1 cellular context compared by ENCODE assay signal in the genomic region with DNA sequence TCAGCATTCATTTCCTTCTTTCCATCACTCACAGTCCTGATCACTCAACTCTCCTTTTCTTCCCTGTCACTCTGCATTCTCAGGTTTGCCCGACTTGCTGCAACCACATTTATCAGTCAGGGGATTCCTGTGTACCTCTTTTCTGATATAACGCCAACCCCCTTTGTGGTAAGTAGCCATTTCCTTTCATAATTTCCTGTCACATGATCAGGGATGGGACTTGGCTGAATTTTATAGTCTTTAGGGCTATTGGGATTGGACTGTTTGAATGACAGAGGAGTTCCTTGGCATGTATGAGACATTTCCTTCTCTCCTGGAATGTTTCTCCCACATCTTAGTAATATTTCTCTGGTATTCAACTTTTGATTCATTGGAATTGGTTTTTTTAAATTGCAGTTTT.
TF ChIP-seq lines count a peak whose summit lies in the region.

No MANE protein-coding gene starts in this region.

TF ChIP-seq in GM12878, 131 proteins besides CTCF, POLR2A, EP300 and RAD21:
- TF ChIP-seq, protein P1, sequence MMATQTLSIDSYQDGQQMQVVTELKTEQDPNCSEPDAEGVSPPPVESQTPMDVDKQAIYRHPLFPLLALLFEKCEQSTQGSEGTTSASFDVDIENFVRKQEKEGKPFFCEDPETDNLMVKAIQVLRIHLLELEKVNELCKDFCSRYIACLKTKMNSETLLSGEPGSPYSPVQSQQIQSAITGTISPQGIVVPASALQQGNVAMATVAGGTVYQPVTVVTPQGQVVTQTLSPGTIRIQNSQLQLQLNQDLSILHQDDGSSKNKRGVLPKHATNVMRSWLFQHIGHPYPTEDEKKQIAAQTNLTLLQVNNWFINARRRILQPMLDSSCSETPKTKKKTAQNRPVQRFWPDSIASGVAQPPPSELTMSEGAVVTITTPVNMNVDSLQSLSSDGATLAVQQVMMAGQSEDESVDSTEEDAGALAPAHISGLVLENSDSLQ (IDR thresholded peaks at IDR 0.05), result peak; percentile 42; the same call in 1 of the 2 replicates
- TF ChIP-seq RUNX3 (IDR thresholded peaks at IDR 0.05; ENCODE audit: low read length), result peak; percentile 58; the same call in 1 of the 2 replicates
- TF ChIP-seq RAD51 (IDR thresholded peaks at IDR 0.05), result peak; percentile 47; the same call in 1 of the 2 replicates
- TF ChIP-seq BACH1 (IDR thresholded peaks at IDR 0.05; ENCODE audit: borderline replicate concordance), result no peak
